Comparison of ENCODE assay signal across 13 cellular contexts in genomic region chr20:36932476-36933426, GRCh38. TPM values are rescaled to one million over a fixed set of nuclear protein-coding genes. Genes with fewer than 3 reads are reported as not detected.
DNase-seq lines count a peak whose midpoint lies in the region; ATAC-seq and TF ChIP-seq lines count a peak whose summit lies in the region.
"Had no signal": no experiment of that assay in that cellular context is flagged by ENCODE, and none has a peak within 500 bp of the region (broad histone marks: within the 10 kb centered on the region; RNA-seq: fewer than 3 reads in every experiment).

No MANE protein-coding gene starts in this region.

- H3K27ac Mint-ChIP-seq in CD4-positive, alpha-beta T cell, result peak overlapping the region; percentile 81
- peak overlapping the region; percentile 71 to 99 (median 96) for H3K27ac Mint-ChIP-seq in naive thymus-derived CD4-positive, alpha-beta T cell
- H3K27ac Mint-ChIP-seq in endothelial cell (ENCODE audit: unreplicated experiment), result no peak overlapping the region

- H3K4me1 Mint-ChIP-seq in CD4-positive, alpha-beta T cell (ENCODE audit: low read depth), result peaks cover 64% of the 10 kb centered on the region
- H3K4me1 Mint-ChIP-seq in naive thymus-derived CD4-positive, alpha-beta T cell, result peaks cover 18 to 83% (median 61%) of the 10 kb centered on the region in 7 donors
- no peaks in the 10 kb centered on the region for H3K4me1 Mint-ChIP-seq in endothelial cell (ENCODE audit: unreplicated experiment)

- peaks cover 37 to 69% (median 45%) of the 10 kb centered on the region in 3 experiments for H3K36me3 ChIP-seq in naive thymus-derived CD4-positive, alpha-beta T cell (ENCODE audit: control insufficient read depth in 2 of 3, insufficient read depth in 3 of 3, low read length in 3 of 3)
- no peaks in the 10 kb centered on the region for H3K36me3 ChIP-seq in smooth muscle cell (ENCODE audit: low read depth)

- no peaks in the 10 kb centered on the region for H3F3A ChIP-seq in smooth muscle cell (ENCODE audit: low read depth)

- no peaks in the 10 kb centered on the region for H3K9me3 Mint-ChIP-seq in CD4-positive, alpha-beta T cell
- peaks cover 0 to 2% (median 0%) of the 10 kb centered on the region in 11 donors for H3K9me3 Mint-ChIP-seq in naive thymus-derived CD4-positive, alpha-beta T cell
- H3K9me3 Mint-ChIP-seq in endothelial cell (ENCODE audit: unreplicated experiment), result no peaks in the 10 kb centered on the region

- no peak overlapping the region for H3K9ac ChIP-seq in smooth muscle cell (ENCODE audit: low read depth)

- H3K27me3 Mint-ChIP-seq in CD4-positive, alpha-beta T cell, result no peaks in the 10 kb centered on the region
- H3K27me3 Mint-ChIP-seq in naive thymus-derived CD4-positive, alpha-beta T cell, result no peaks in the 10 kb centered on the region
- H3K27me3 Mint-ChIP-seq in endothelial cell (ENCODE audit: unreplicated experiment), result no peaks in the 10 kb centered on the region

- DNase-seq in CD4-positive, alpha-beta T cell, result peak in 1 of 10 experiments; percentile 16
- DNase-seq in M059J (ENCODE audit: low read depth) (peak; percentile 52), cardiac fibroblast (ENCODE audit: low read depth in 2 of 2) (peak; percentile 15 to 78), endothelial cell (ENCODE audit: low spot score) (no peak), smooth muscle cell (lab: John Stamatoyannopoulos, UW; ENCODE audit: unreplicated experiment) (no peak), NCI-H2029 (lab: John Stamatoyannopoulos, UW) (no peak)
- no peak for DNase-seq in naive thymus-derived CD4-positive, alpha-beta T cell
- DNase-seq: activated CD4-positive, alpha-beta T cell treated with anti-CD3 and anti-CD28 coated beads, Interleukin-2, amount 50 U/mL, for 48 hours; DMS 273 treated with DMSO at 0.1 percent for 48 hours; midbrain; NCI-H2107 had no signal

- POLR2A ChIA-PET in CD4-positive, alpha-beta T cell (lab: Charles Lee), result interaction anchor here (0.6 to 1.2 kb wide), 2 partner anchors 11 to 44 kb away, joined by 3 to 4 read pairs; no protein-coding TSS in a partner anchor
- POLR2A ChIA-PET in naive thymus-derived CD4-positive, alpha-beta T cell (lab: Charles Lee), result interaction anchor here (0.7 to 4.6 kb wide), 7 partner anchors 9 to 82 kb away, joined by 3 to 37 read pairs (median 9); no protein-coding TSS in a partner anchor

- no peaks in the 10 kb centered on the region for H3K27me3 ChIP-seq in CD4-positive, alpha-beta T cell (ENCODE audit: control insufficient read depth, insufficient read depth, low read length)
- H3K27me3 ChIP-seq in naive thymus-derived CD4-positive, alpha-beta T cell (ENCODE audit: control insufficient read depth in 2 of 2, insufficient read depth in 2 of 2, low read length in 2 of 2), result no peaks in the 10 kb centered on the region
- no peaks in the 10 kb centered on the region for H3K27me3 ChIP-seq in smooth muscle cell (ENCODE audit: low read depth)

- H3K4me3 ChIP-seq in cardiac fibroblast (replicated peaks in 1 of 2; ENCODE audit: low read depth in 2 of 2, low read length in 2 of 2) (no peak overlapping the region), smooth muscle cell (no peak overlapping the region)
- H3K4me3 ChIP-seq in naive thymus-derived CD4-positive, alpha-beta T cell (ENCODE audit: low read length), result no peak overlapping the region

- no peak for TF ChIP-seq CTCF in CD4-positive, alpha-beta T cell (IDR thresholded peaks at IDR 0.05)
- TF ChIP-seq CTCF in cardiac fibroblast (IDR thresholded peaks at IDR 0.05; ENCODE audit: low read depth, low read length) (no peak), endothelial cell (IDR thresholded peaks at IDR 0.05; ENCODE audit: unreplicated experiment) (no peak), smooth muscle cell (IDR thresholded peaks at IDR 0.05; ENCODE audit: borderline replicate concordance, insufficient read depth, poor library complexity, severe bottlenecking) (no peak)

- no peaks in the 10 kb centered on the region for H3K9me3 ChIP-seq in CD4-positive, alpha-beta T cell (ENCODE audit: control insufficient read depth, low read length)
- H3K9me3 ChIP-seq in naive thymus-derived CD4-positive, alpha-beta T cell (ENCODE audit: control insufficient read depth in 2 of 3, low read length in 3 of 3), result no peaks in the 10 kb centered on the region
- H3K9me3 ChIP-seq in smooth muscle cell (replicated peaks; ENCODE audit: low read depth), result no peaks in the 10 kb centered on the region

- no peak for ATAC-seq in CD4-positive, alpha-beta T cell (ENCODE audit: poor library complexity)
- ATAC-seq in naive thymus-derived CD4-positive, alpha-beta T cell, result no peak
- ATAC-seq in GM18520 (IDR thresholded peaks at IDR 0.05; ENCODE audit: unreplicated experiment), result no peak

- peaks cover 92% of the 10 kb centered on the region for H3K36me3 Mint-ChIP-seq in CD4-positive, alpha-beta T cell (ENCODE audit: low read depth)
- peaks cover 0 to 64% (median 44%) of the 10 kb centered on the region in 5 donors for H3K36me3 Mint-ChIP-seq in naive thymus-derived CD4-positive, alpha-beta T cell
- peaks cover 16% of the 10 kb centered on the region for H3K36me3 Mint-ChIP-seq in endothelial cell (ENCODE audit: low read depth, unreplicated experiment)

- peak overlapping the region; percentile 37 for H3K4me3 Mint-ChIP-seq in CD4-positive, alpha-beta T cell
- peak overlapping the region in 8 of 10 donors; percentile 7 to 87 (median 48) for H3K4me3 Mint-ChIP-seq in naive thymus-derived CD4-positive, alpha-beta T cell
- no peak overlapping the region for H3K4me3 Mint-ChIP-seq in endothelial cell (ENCODE audit: unreplicated experiment)

- H2AFZ ChIP-seq in smooth muscle cell (ENCODE audit: low read depth), result no peak overlapping the region

- H4K20me1 ChIP-seq in smooth muscle cell (ENCODE audit: low read depth), result no peaks in the 10 kb centered on the region

- intact Hi-C loops in CD4-positive, alpha-beta T cell (cut with DNase I, micrococcal nuclease), result loop anchor here in 1 of 2 experiments (5.0 kb wide), 1 partner anchor 150 kb away; no protein-coding TSS in a partner anchor
- intact Hi-C loops in naive thymus-derived CD4-positive, alpha-beta T cell (cut with micrococcal nuclease), result loop anchor here (5.0 kb wide), 2 partner anchors 245 to 1200 kb away; partner anchors contain the start of genes MROH8 (in 1 of the 2) and RPN2 (in 1 of the 2)

- WGBS in smooth muscle cell (ENCODE audit: low lambda C conversion rate), result 74% methylated on average over 11 of the region's 11 CpGs

- CTCF ChIA-PET in CD4-positive, alpha-beta T cell (lab: Charles Lee), result interaction anchor here (1.2 to 1.4 kb wide), 2 partner anchors 11 to 14 kb away, joined by 3 read pairs; no protein-coding TSS in a partner anchor
- CTCF ChIA-PET in naive thymus-derived CD4-positive, alpha-beta T cell (lab: Charles Lee), result interaction anchor here (0.5 to 1.1 kb wide), 3 partner anchors 13 to 329 kb away, joined by 3 to 5 read pairs (median 4); no protein-coding TSS in a partner anchor

- H3K4me2 ChIP-seq in smooth muscle cell, result no peak overlapping the region

- peaks cover 47 to 64% of the 10 kb centered on the region in 2 donors for H3K4me1 ChIP-seq in naive thymus-derived CD4-positive, alpha-beta T cell (ENCODE audit: control insufficient read depth in 2 of 2, insufficient read depth in 2 of 2, low read length in 2 of 2)
- no peaks in the 10 kb centered on the region for H3K4me1 ChIP-seq in smooth muscle cell (ENCODE audit: low read depth)

- H3K79me2 ChIP-seq in smooth muscle cell (ENCODE audit: low read depth), result no peaks in the 10 kb centered on the region

- peak overlapping the region; percentile 21 for H3K27ac ChIP-seq in CD4-positive, alpha-beta T cell (ENCODE audit: low read depth, low read length)
- H3K27ac ChIP-seq in naive thymus-derived CD4-positive, alpha-beta T cell (ENCODE audit: low read depth, low read length), result peak overlapping the region; percentile 34
- H3K27ac ChIP-seq in smooth muscle cell (ENCODE audit: low read depth), result no peak overlapping the region

RNA-seq across cellular contexts. Expression of gene SAMHD1, which starts 18.8 kb away (rescaled TPM):
- 100 to 1,000 TPM; 232 to 239 TPM for total RNA-seq in CD4-positive, alpha-beta T cell
- total RNA-seq in M059J (2014; rRNA removed; shearing (Covaris generic)), result 355 and 442 TPM in 2 replicates
- total RNA-seq in naive thymus-derived CD4-positive, alpha-beta T cell, result 100 to 1,000 TPM; 271 to 393 (median 338) TPM
- 100 to 1,000 TPM; 231 to 258 TPM for polyA plus RNA-seq in naive thymus-derived CD4-positive, alpha-beta T cell
- total RNA-seq in endothelial cell (ENCODE audit: unreplicated experiment), result 58.1 TPM
- total RNA-seq in smooth muscle cell, result 3.9 and 4.6 TPM in 2 replicates
- 2.1 and 3.4 TPM in 2 replicates for polyA plus RNA-seq in smooth muscle cell

RNA-seq across cellular contexts. Expression of gene TLDC2, which starts 56.8 kb away (rescaled TPM):
- total RNA-seq in CD4-positive, alpha-beta T cell, result not detected
- total RNA-seq in M059J (2014; rRNA removed; shearing (Covaris generic)), result not detected in 2 replicates
- total RNA-seq in naive thymus-derived CD4-positive, alpha-beta T cell, result under 1 TPM in 2 of 5 experiments, not detected in 3; 0.42 to 0.49 TPM
- polyA plus RNA-seq in naive thymus-derived CD4-positive, alpha-beta T cell, result under 1 TPM; 0.37 to 0.38 TPM
- not detected for total RNA-seq in endothelial cell (ENCODE audit: unreplicated experiment)
- total RNA-seq in smooth muscle cell, result not detected in 2 replicates
- not detected in 2 replicates for polyA plus RNA-seq in smooth muscle cell
- total RNA-seq: endothelial cell of umbilical vein had no signal
- polyA plus RNA-seq: endothelial cell of umbilical vein had no signal

Comparison
In these comparisons a context has a peak if more than half of its experiments do, and no peak if none do; other contexts are left out.
1. DNase-seq: peak in M059J (single experiment) and cardiac fibroblast (2 of 2); none in naive thymus-derived CD4-positive, alpha-beta T cell (0 of 9), endothelial cell (single experiment), smooth muscle cell (single experiment) and NCI-H2029 (single experiment).
2. RNA of gene SAMHD1, which starts 18.8 kb away (total RNA-seq): 355 to 442 TPM in M059J, 271 to 393 TPM in naive thymus-derived CD4-positive, alpha-beta T cell, 232 to 239 TPM in CD4-positive, alpha-beta T cell and 58.1 TPM in endothelial cell (single experiment); 3.9 to 4.6 TPM in smooth muscle cell; every median in the first group is over 10 times any median in the second.